ENCODE assay signal across 28 cellular contexts in genomic region chr15:68697711-68698690, GRCh38.
"Had no signal": no experiment of that assay in that cellular context is flagged by ENCODE, and none has a peak within 500 bp of the region (broad histone marks: within the 10 kb centered on the region; RNA-seq: fewer than 3 reads in every experiment).

No MANE protein-coding gene starts in this region.

- H2AFZ ChIP-seq: parathyroid adenoma had no signal

- DNase-seq: activated CD4-positive, alpha-beta T cell treated with anti-CD3 and anti-CD28 coated beads for 48 hours; activated CD4-positive, alpha-beta T cell treated with anti-CD3 and anti-CD28 coated beads, Interleukin-2, amount 50 U/mL, for 48 hours; activated CD8-positive, alpha-beta memory T cell treated with anti-CD3 and anti-CD28 coated beads, Interleukin-2, amount 50 U/mL, for 4 hours; activated effector memory CD4-positive, alpha-beta T cell treated with anti-CD3 and anti-CD28 coated beads, Interleukin-2, amount 50 U/mL, for 16 hours; activated naive CD4-positive, alpha-beta T cell treated with anti-CD3 and anti-CD28 coated beads, Interleukin-2, amount 10 ng/mL, durations not matched to agents 7 days and 5 days; activated T-cell treated with anti-CD3 and anti-CD28 coated beads, Interleukin-2, amount 50 U/mL, for 1 hour; amniotic stem cell; endodermal cell; esophagus squamous epithelium; foreskin melanocyte; islet precursor cell; midbrain; naive thymus-derived CD4-positive, alpha-beta T cell; nucleus accumbens; stimulated activated CD4-positive, alpha-beta T cell treated with anti-CD3 and anti-CD28 coated beads, Interleukin-2, amount 100 ng/mL, for 24 hours; stimulated activated naive B cell treated with anti-CD40 and anti-IgM and Interleukin-4, amounts not matched to agents 10 μg/mL and 1 μg/mL and 100 μg/mL, for 72 hours; stomach; T-helper 1 cell had no signal

- H3K4me1 Mint-ChIP-seq: memory B cell; stimulated activated naive B cell treated with anti-CD40 and anti-IgM and Interleukin-4, amounts not matched to agents 10 μg/mL and 1 μg/mL and 100 μg/mL, for 72 hours had no signal

- H3K79me2 ChIP-seq: parathyroid adenoma had no signal

- H3K4me3 Mint-ChIP-seq: activated naive CD4-positive, alpha-beta T cell treated with anti-CD3 and anti-CD28 coated beads, Interleukin-2, amount 10 ng/mL, durations not matched to agents 7 days and 5 days; activated T-helper 1 cell treated with anti-CD3 and anti-CD28 coated beads, Interleukin-12 subunit alpha, Interleukin-12 subunit beta, Interleukin-2, Interleukin-4 antibody, amounts not matched to agents 30 ng/mL and 10 ng/mL and 1 ng/mL, durations not matched to agents 14 hours and 24 hours and 36 hours; central memory CD8-positive, alpha-beta T cell; endodermal cell; memory B cell; naive thymus-derived CD4-positive, alpha-beta T cell; stimulated activated naive B cell treated with anti-CD40 and anti-IgM and Interleukin-4, amounts not matched to agents 10 μg/mL and 1 μg/mL and 100 μg/mL, for 72 hours had no signal

- H3K36me3 Mint-ChIP-seq: activated naive CD4-positive, alpha-beta T cell treated with anti-CD3 and anti-CD28 coated beads, Interleukin-2, amount 10 ng/mL, durations not matched to agents 7 days and 5 days; naive thymus-derived CD4-positive, alpha-beta T cell had no signal

- H3K27me3 Mint-ChIP-seq: stimulated activated naive B cell treated with anti-CD40 and anti-IgM and Interleukin-4, amounts not matched to agents 10 μg/mL and 1 μg/mL and 100 μg/mL, for 72 hours had no signal

- H3K4me3 ChIP-seq: esophagus squamous epithelium, right atrium auricular region, smooth muscle cell, stomach, suprapubic skin, tibial nerve had no signal

- H3K9me3 Mint-ChIP-seq: activated naive CD4-positive, alpha-beta T cell treated with anti-CD3 and anti-CD28 coated beads, Interleukin-2, amount 10 ng/mL, durations not matched to agents 7 days and 5 days; activated T-helper 1 cell treated with anti-CD3 and anti-CD28 coated beads, Interleukin-12 subunit alpha, Interleukin-12 subunit beta, Interleukin-2, Interleukin-4 antibody, amounts not matched to agents 30 ng/mL and 10 ng/mL and 1 ng/mL, durations not matched to agents 14 hours and 24 hours and 36 hours; central memory CD8-positive, alpha-beta T cell; endodermal cell; stimulated activated naive B cell treated with anti-CD40 and anti-IgM and Interleukin-4, amounts not matched to agents 10 μg/mL and 1 μg/mL and 100 μg/mL, for 72 hours had no signal

- H3K9me3 ChIP-seq: esophagus squamous epithelium, right atrium auricular region, stomach, suprapubic skin, tibial nerve had no signal

- H3K36me3 ChIP-seq: esophagus squamous epithelium, right atrium auricular region, stomach had no signal

- H3K27ac ChIP-seq: esophagus squamous epithelium, parathyroid adenoma, right atrium auricular region, stomach, suprapubic skin, tibial nerve, VCaP had no signal

- H3K9ac ChIP-seq: parathyroid adenoma had no signal

- H3K27ac Mint-ChIP-seq: activated naive CD4-positive, alpha-beta T cell treated with anti-CD3 and anti-CD28 coated beads, Interleukin-2, amount 10 ng/mL, durations not matched to agents 7 days and 5 days; activated T-helper 1 cell treated with anti-CD3 and anti-CD28 coated beads, Interleukin-12 subunit alpha, Interleukin-12 subunit beta, Interleukin-2, Interleukin-4 antibody, amounts not matched to agents 30 ng/mL and 10 ng/mL and 1 ng/mL, durations not matched to agents 14 hours and 24 hours and 36 hours; endodermal cell; memory B cell had no signal

- H3K27me3 ChIP-seq: right atrium auricular region, suprapubic skin, tibial nerve had no signal

- ATAC-seq: activated CD4-positive, CD25-positive, alpha-beta regulatory T cell treated with anti-CD3 and anti-CD28 coated beads, Interleukin-2, amount 50 U/mL, for 24 hours; naive thymus-derived CD4-positive, alpha-beta T cell; stimulated activated naive B cell treated with anti-CD40 and anti-IgM and Interleukin-4, amounts not matched to agents 10 μg/mL and 1 μg/mL and 100 μg/mL, for 72 hours had no signal

- H3K4me2 ChIP-seq: smooth muscle cell had no signal
